In genomic region chr10:46786518-46787320, GRCh38 we compare ENCODE assay signal across 8 cellular contexts.
DNase-seq lines count a peak whose midpoint lies in the region; ATAC-seq, FAIRE-seq and TF ChIP-seq lines count a peak whose summit lies in the region.
"Not testable (repeated sequence)": the region's sequence is repeated elsewhere in the genome, so short reads cannot be mapped to it uniquely, and the experiment has no call there.

No MANE protein-coding gene starts in this region.

- not testable (repeated sequence) for H3K4me1 Mint-ChIP-seq in activated CD4-positive, alpha-beta memory T cell treated with anti-CD3 and anti-CD28 coated beads, Interleukin-2, amount 10 ng/mL, durations not matched to agents 7 days and 5 days

- not testable (repeated sequence) for H3K4me1 ChIP-seq in left lung

- DNase-seq in Ammon's horn (ENCODE audit: low spot score) (peak; percentile 65), GM19239 (ENCODE audit: insufficient read length, low spot score) (peak; percentile 30), NCI-H524 (lab: John Stamatoyannopoulos, UW) (peak; percentile 24 to 67), dorsolateral prefrontal cortex (peak; percentile 57 to 85 (median 75)), left lung (peak; percentile 68 to 87)
- peak; percentile 63 for DNase-seq in activated CD4-positive, alpha-beta memory T cell treated with anti-CD3 and anti-CD28 coated beads, Interleukin-2, amount 10 ng/mL, durations not matched to agents 7 days and 5 days
- peak; percentile 77 for DNase-seq in stimulated activated CD4-positive, alpha-beta T cell treated with anti-CD3 and anti-CD28 coated beads, Interleukin-15, amount 100 ng/mL, for 24 hours

- not testable (repeated sequence) for H3K36me3 ChIP-seq in left lung

- H3K4me3 Mint-ChIP-seq in activated CD4-positive, alpha-beta memory T cell treated with anti-CD3 and anti-CD28 coated beads, Interleukin-2, amount 10 ng/mL, durations not matched to agents 7 days and 5 days, result peak overlapping the region; percentile 75

- H3K27me3 Mint-ChIP-seq in activated CD4-positive, alpha-beta memory T cell treated with anti-CD3 and anti-CD28 coated beads, Interleukin-2, amount 10 ng/mL, durations not matched to agents 7 days and 5 days, result not testable (repeated sequence)

- not testable (repeated sequence) for H3K9me3 ChIP-seq in left lung

- intact Hi-C loops in dorsolateral prefrontal cortex (cut with DNase I); left lung (cut with DNase I): not testable (repeated sequence)

- not testable (repeated sequence) for H3K9me3 Mint-ChIP-seq in activated CD4-positive, alpha-beta memory T cell treated with anti-CD3 and anti-CD28 coated beads, Interleukin-2, amount 10 ng/mL, durations not matched to agents 7 days and 5 days

- not testable (repeated sequence) for FAIRE-seq in GM19239 (lab: Jason Lieb, UNC)

- TF ChIP-seq CTCF in dorsolateral prefrontal cortex (IDR thresholded peaks at IDR 0.05 in 54 of 56, conservative IDR thresholded peaks at IDR 0.05 in 2 of 56; ENCODE audit: low read depth in 1 of 56, partially characterized antibody in 56 of 56); left lung (IDR thresholded peaks at IDR 0.05): not testable (repeated sequence)

- ATAC-seq in HG03354 (IDR thresholded peaks at IDR 0.05; ENCODE audit: poor library complexity, severe bottlenecking, unreplicated experiment), result peak; percentile 66
- ATAC-seq in left lung, result peak; percentile 91

- peak overlapping the region; percentile 36 for H3K27ac Mint-ChIP-seq in activated CD4-positive, alpha-beta memory T cell treated with anti-CD3 and anti-CD28 coated beads, Interleukin-2, amount 10 ng/mL, durations not matched to agents 7 days and 5 days

- not testable (repeated sequence) for H3K36me3 Mint-ChIP-seq in activated CD4-positive, alpha-beta memory T cell treated with anti-CD3 and anti-CD28 coated beads, Interleukin-2, amount 10 ng/mL, durations not matched to agents 7 days and 5 days (ENCODE audit: low read depth)

- H3K4me3 ChIP-seq in dorsolateral prefrontal cortex (peak overlapping the region; percentile 23 to 83 (median 66)), left lung (peak overlapping the region; percentile 47 to 51)

- POLR2A ChIA-PET in activated CD4-positive, alpha-beta memory T cell treated with anti-CD3 and anti-CD28 coated beads, Interleukin-2, amount 10 ng/mL, durations not matched to agents 7 days and 5 days (lab: Charles Lee), result not testable (repeated sequence)

- H3K27ac ChIP-seq in dorsolateral prefrontal cortex (peak overlapping the region in 48 of 59 donors; percentile 0 to 91 (median 66)), left lung (peak overlapping the region; percentile 42 to 50)

- CTCF ChIA-PET in activated CD4-positive, alpha-beta memory T cell treated with anti-CD3 and anti-CD28 coated beads, Interleukin-2, amount 10 ng/mL, durations not matched to agents 7 days and 5 days (lab: Charles Lee), result not testable (repeated sequence)

- H3K27me3 ChIP-seq in dorsolateral prefrontal cortex, left lung: not testable (repeated sequence)

Comparison
In these comparisons a context has a peak if more than half of its experiments do, and no peak if none do; other contexts are left out.
1. Peak in every context shown above with its lines: DNase-seq, ATAC-seq, H3K4me3 ChIP-seq and H3K27ac ChIP-seq.